8 cellular contexts compared by ENCODE assay signal in genomic region chr12:93440043-93440835, GRCh38. TPM values are rescaled to one million over a fixed set of nuclear protein-coding genes. Genes with fewer than 3 reads are reported as not detected.
DNase-seq lines count a peak whose midpoint lies in the region; FAIRE-seq and TF ChIP-seq lines count a peak whose summit lies in the region.

No MANE protein-coding gene starts in this region.

- BruUV-seq in OCI-LY7 (replicated peaks; lab: Mats Ljungman, UMichigan), result TSS peak; percentile 64
- TSS peak; percentile 38 for BruUV-seq in endothelial cell of umbilical vein (replicated peaks; lab: Mats Ljungman, UMichigan)

- H3K9ac ChIP-seq in endothelial cell of umbilical vein (replicated peaks; ENCODE audit: extremely low read depth, insufficient read depth, low read length), result peak overlapping the region; percentile 96

- H4K20me1 ChIP-seq in DOHH2 (ENCODE audit: control insufficient read depth, insufficient read depth, low read depth, low read length), result peaks cover 45% of the 10 kb centered on the region
- peaks cover 47% of the 10 kb centered on the region for H4K20me1 ChIP-seq in OCI-LY7 (ENCODE audit: insufficient read depth, low read length)
- peaks cover 6% of the 10 kb centered on the region for H4K20me1 ChIP-seq in endothelial cell of umbilical vein (replicated peaks; ENCODE audit: control insufficient read depth, extremely low read depth, insufficient read depth, low read length)
- peaks cover 44% of the 10 kb centered on the region for H4K20me1 ChIP-seq in osteoblast (ENCODE audit: insufficient read depth, low read length)

- H3K4me2 ChIP-seq in DOHH2 (ENCODE audit: low read length), result peak overlapping the region; percentile 95
- peak overlapping the region; percentile 97 for H3K4me2 ChIP-seq in OCI-LY7 (ENCODE audit: low read length)
- H3K4me2 ChIP-seq in endothelial cell of umbilical vein (ENCODE audit: insufficient read depth, low read length), result peak overlapping the region; percentile 91
- peak overlapping the region; percentile 85 for H3K4me2 ChIP-seq in osteoblast (ENCODE audit: insufficient read depth, low read length)

- H3K27me3 ChIP-seq in DOHH2 (ENCODE audit: control insufficient read depth, low read length) (no peaks in the 10 kb centered on the region; the same call in 1 of the 2 replicates), endothelial cell of umbilical vein (ENCODE audit: control insufficient read depth in 2 of 2, insufficient read depth in 2 of 2, low read length in 2 of 2) (no peaks in the 10 kb centered on the region), osteoblast (ENCODE audit: insufficient read depth, low read length) (no peaks in the 10 kb centered on the region)

- intact Hi-C loops in OCI-LY7 (cut with micrococcal nuclease; ENCODE audit: unreplicated experiment), result loop anchor here (5.0 to 10.0 kb wide), 3 partner anchors 235 to 973 kb away; partner anchors contain the start of genes CRADD and EEA1
- intact Hi-C loops in endothelial cell of umbilical vein (cut with micrococcal nuclease), result no loop called here

- no peak overlapping the region for H2AFZ ChIP-seq in OCI-LY7 (ENCODE audit: low read length)
- no peak overlapping the region for H2AFZ ChIP-seq in endothelial cell of umbilical vein (ENCODE audit: low read depth, low read length)
- no peak overlapping the region for H2AFZ ChIP-seq in osteoblast (ENCODE audit: low read length)

- H3K79me2 ChIP-seq in DOHH2 (ENCODE audit: control insufficient read depth, low read length) (peaks cover 82% of the 10 kb centered on the region), OCI-LY7 (ENCODE audit: insufficient read depth, low read depth, low read length) (peaks cover 79% of the 10 kb centered on the region), endothelial cell of umbilical vein (ENCODE audit: control insufficient read depth, insufficient read depth, low read length) (peaks cover 64% of the 10 kb centered on the region), osteoblast (ENCODE audit: insufficient read depth, low read length) (peaks cover 64% of the 10 kb centered on the region)

- H3K4me1 ChIP-seq in DOHH2 (ENCODE audit: control insufficient read depth, low read length) (peaks cover 68% of the 10 kb centered on the region), OCI-LY7 (ENCODE audit: insufficient read depth, low read length, poor library complexity, severe bottlenecking) (peaks cover 62% of the 10 kb centered on the region), endothelial cell of umbilical vein (ENCODE audit: control insufficient read depth, extremely low read depth, insufficient read depth, low read length) (peaks cover 22% of the 10 kb centered on the region), osteoblast (ENCODE audit: insufficient read depth, low read length) (peaks cover 43% of the 10 kb centered on the region)

- peaks cover 9% of the 10 kb centered on the region for H3F3A ChIP-seq in DOHH2 (ENCODE audit: control insufficient read depth, insufficient read depth)

- TF ChIP-seq CTCF in DOHH2 (IDR thresholded peaks at IDR 0.05; ENCODE audit: low read depth, low read length, poor library complexity, severe bottlenecking) (no peak), OCI-LY7 (conservative IDR thresholded peaks at IDR 0.05; ENCODE audit: low read length) (no peak), endothelial cell of umbilical vein (IDR thresholded peaks at IDR 0.05; ENCODE audit: extremely low read depth in 1 of 2, insufficient read depth in 1 of 2, low read depth in 1 of 2, low read length in 2 of 2) (no peak), osteoblast (IDR thresholded peaks at IDR 0.05; ENCODE audit: extremely low read depth, low read depth, low read length) (no peak)

- H3K4me3 ChIP-seq in DOHH2 (ENCODE audit: low read length) (peak overlapping the region; percentile 94), OCI-LY7 (ENCODE audit: low read depth, low read length, poor library complexity, severe bottlenecking) (peak overlapping the region; percentile 98), endothelial cell of umbilical vein (replicated peaks in 1 of 3; ENCODE audit: insufficient read depth in 1 of 3, low read depth in 1 of 3, low read length in 3 of 3) (peak overlapping the region; percentile 73 to 89 (median 79)), osteoblast (ENCODE audit: insufficient read depth, low read length) (peak overlapping the region; percentile 80)

- H3K9me3 ChIP-seq in DOHH2 (ENCODE audit: control insufficient read depth, insufficient read depth, low read length) (no peaks in the 10 kb centered on the region), OCI-LY7 (ENCODE audit: low read length) (no peaks in the 10 kb centered on the region), endothelial cell of umbilical vein (replicated peaks; ENCODE audit: control insufficient read depth, insufficient read depth, low read length) (no peaks in the 10 kb centered on the region), osteoblast (ENCODE audit: low read depth, low read length) (no peaks in the 10 kb centered on the region)

- peak; percentile 58 for FAIRE-seq in endothelial cell of umbilical vein (lab: Jason Lieb, UNC)

- dilution Hi-C loops in endothelial cell of umbilical vein (cut with MboI; ENCODE audit: extremely low pct_ligation_motif_present, low sequenced_read_pairs), result no loop called here

- H3K9me2 ChIP-seq in DOHH2 (replicated peaks; ENCODE audit: control insufficient read depth, low read length) (no peaks in the 10 kb centered on the region), OCI-LY7 (ENCODE audit: insufficient read depth, low read length) (no peaks in the 10 kb centered on the region)

- H3K9me1 ChIP-seq in endothelial cell of umbilical vein (replicated peaks; ENCODE audit: control insufficient read depth, extremely low read depth, insufficient read depth, low read length), result no peaks in the 10 kb centered on the region

- DNase-seq in OCI-LY7 (ENCODE audit: low spot score), result no peak
- DNase-seq in endothelial cell of umbilical vein (ENCODE audit: low read depth, low spot score), result peak; percentile 21
- DNase-seq in osteoblast (ENCODE audit: insufficient read length, low spot score, missing footprints), result peak; percentile 26
- no peak for DNase-seq in HPDE6-E6E7 (ENCODE audit: extremely low spot score)
- DNase-seq in NCI-H526 (lab: John Stamatoyannopoulos, UW), result no peak
- no peak for DNase-seq in NCI-H1092 treated with DMSO at 0.1 percent for 48 hours (lab: John Stamatoyannopoulos, UW)
- no peak for DNase-seq in effector CD8-positive, alpha-beta T cell (lab: John Stamatoyannopoulos, UW)

- no peak for TF ChIP-seq POLR2A in endothelial cell of umbilical vein (IDR thresholded peaks at IDR 0.05; ENCODE audit: low read depth, low read length)

- POLR2A ChIA-PET in OCI-LY7 (lab: Charles Lee), result interaction anchor here (0.6 to 1.0 kb wide), 3 partner anchors 27 to 1135 kb away, joined by 3 read pairs; partner anchors contain the start of gene MRPL42
- POLR2A ChIA-PET in endothelial cell of umbilical vein (lab: Charles Lee), result no interaction called here

- H3K36me3 ChIP-seq in DOHH2 (ENCODE audit: control insufficient read depth, low read length) (peaks cover 27% of the 10 kb centered on the region), OCI-LY7 (ENCODE audit: insufficient read depth, low read length) (peaks cover 3% of the 10 kb centered on the region; the same call in 1 of the 2 replicates), endothelial cell of umbilical vein (ENCODE audit: control insufficient read depth in 2 of 2, extremely low read depth in 1 of 2, insufficient read depth in 2 of 2, low read length in 2 of 2) (no peaks in the 10 kb centered on the region), osteoblast (ENCODE audit: insufficient read depth, low read length) (no peaks in the 10 kb centered on the region)

- CTCF ChIA-PET in OCI-LY7 (lab: Charles Lee; ENCODE audit: unreplicated experiment), result no interaction called here
- CTCF ChIA-PET in endothelial cell of umbilical vein (lab: Charles Lee), result interaction anchor here (1.0 kb wide), 1 partner anchor 20 kb away, joined by 3 read pairs; no protein-coding TSS in a partner anchor

- H3K27ac ChIP-seq in DOHH2 (ENCODE audit: low read depth, low read length), result peak overlapping the region; percentile 77
- H3K27ac ChIP-seq in OCI-LY7 (ENCODE audit: low read depth, low read length, poor library complexity, severe bottlenecking), result peak overlapping the region; percentile 77
- peak overlapping the region; percentile 82 for H3K27ac ChIP-seq in endothelial cell of umbilical vein (ENCODE audit: insufficient read depth, low read depth, low read length)
- peak overlapping the region; percentile 86 for H3K27ac ChIP-seq in osteoblast (ENCODE audit: low read depth, low read length)

TF ChIP-seq in endothelial cell of umbilical vein, 7 proteins besides CTCF, POLR2A, EP300 and RAD21 (continues in another document):
- no peak for TF ChIP-seq EZH2 (IDR thresholded peaks at IDR 0.05; ENCODE audit: borderline replicate concordance, low read depth, low read length, severe bottlenecking)
- TF ChIP-seq MYC (IDR thresholded peaks at IDR 0.05; ENCODE audit: low read depth, low read length), result no peak
- TF ChIP-seq JUN (IDR thresholded peaks at IDR 0.05; ENCODE audit: borderline replicate concordance, insufficient read depth, insufficient read length, low read depth), result no peak

RNA-seq across cellular contexts. Expression of gene UBE2N, which starts 1.5 kb away (rescaled TPM):
- 193 and 214 TPM in 2 replicates for total RNA-seq in OCI-LY7 (2014; rRNA removed; shearing (Covaris generic))
- total RNA-seq in OCI-LY7 (2022) (153 and 163 TPM in 2 replicates), endothelial cell of umbilical vein (125 and 130 TPM in 2 replicates), osteoblast (44.2 and 53.0 TPM in 2 replicates)
- polyA plus RNA-seq in endothelial cell of umbilical vein, result 52.5 and 59.2 TPM in 2 replicates
- 85.0 and 95.8 TPM in 2 replicates for polyA plus RNA-seq in endothelial cell of umbilical vein (2011; cell fraction: cytosol; rRNA removed)
- 45.3 and 49.5 TPM in 2 replicates for polyA plus RNA-seq in endothelial cell of umbilical vein (2011; cell fraction: nucleus; rRNA removed)
- 182 and 257 TPM in 2 replicates for polyA plus RNA-seq in endothelial cell of umbilical vein (2012)
- polyA minus RNA-seq in endothelial cell of umbilical vein, result 73.6 and 92.5 TPM in 2 replicates
- 49.9 TPM for polyA minus RNA-seq in endothelial cell of umbilical vein (2011; cell fraction: cytosol; rRNA and poly(A)+ RNA removed)
- polyA minus RNA-seq in endothelial cell of umbilical vein (2011; cell fraction: nucleus; rRNA and poly(A)+ RNA removed), result 16.5 and 22.1 TPM in 2 replicates

RNA-seq across cellular contexts. Expression of gene MRPL42, which starts 27.1 kb away (rescaled TPM):
- 51.3 and 57.1 TPM in 2 replicates for total RNA-seq in OCI-LY7 (2014; rRNA removed; shearing (Covaris generic))
- total RNA-seq in OCI-LY7 (2022) (61.6 and 64.0 TPM in 2 replicates), endothelial cell of umbilical vein (58.0 and 61.2 TPM in 2 replicates), osteoblast (26.5 and 29.0 TPM in 2 replicates)
- polyA plus RNA-seq in endothelial cell of umbilical vein, result 29.4 and 38.5 TPM in 2 replicates
- polyA plus RNA-seq in endothelial cell of umbilical vein (2011; cell fraction: cytosol; rRNA removed), result 50.4 and 57.9 TPM in 2 replicates
- 34.6 and 44.1 TPM in 2 replicates for polyA plus RNA-seq in endothelial cell of umbilical vein (2011; cell fraction: nucleus; rRNA removed)
- 72.5 and 77.2 TPM in 2 replicates for polyA plus RNA-seq in endothelial cell of umbilical vein (2012)
- 30.6 and 31.9 TPM in 2 replicates for polyA minus RNA-seq in endothelial cell of umbilical vein
- 20.5 TPM for polyA minus RNA-seq in endothelial cell of umbilical vein (2011; cell fraction: cytosol; rRNA and poly(A)+ RNA removed)
- 26.4 and 44.3 TPM in 2 replicates for polyA minus RNA-seq in endothelial cell of umbilical vein (2011; cell fraction: nucleus; rRNA and poly(A)+ RNA removed)

Comparison
In these comparisons a context has a peak if more than half of its experiments do, and no peak if none do; other contexts are left out.
1. DNase-seq: peak in endothelial cell of umbilical vein (single experiment) and osteoblast (single experiment); none in OCI-LY7 (single experiment), HPDE6-E6E7 (single experiment), NCI-H526 (0 of 2), NCI-H1092 treated with DMSO at 0.1 percent for 48 hours (single experiment) and effector CD8-positive, alpha-beta T cell (single experiment).
2. Peak in every context shown above with its lines, with median percentiles within 50 percentile points of each other: H3K27ac ChIP-seq, H3K4me2 ChIP-seq and H3K4me3 ChIP-seq.